Comparison of ENCODE assay signal across 1 cellular context in genomic region chr4:81471361-81472248, GRCh38.
TF ChIP-seq lines count a peak whose summit lies in the region.

RASGEF1B (minus strand) TSS chr4:81471907; CDS start chr4:81459508, 12,399 bp downstream.

TF ChIP-seq in H1, 55 proteins besides CTCF, POLR2A, EP300 and RAD21:
- TF ChIP-seq CBX8 (IDR thresholded peaks at IDR 0.05; ENCODE audit: borderline replicate concordance, low read depth, low read length) (no peak), YY1 (IDR thresholded peaks at IDR 0.05; ENCODE audit: low read depth, low read length) (0 out of 2 replicates have a peak, but pooled peaks have one; percentile 13), EGR1 (IDR thresholded peaks at IDR 0.05; ENCODE audit: borderline replicate concordance, low read depth, low read length) (peak; percentile 97), TCF12 (IDR thresholded peaks at IDR 0.05; ENCODE audit: low read depth, low read length) (no peak), MAFK (IDR thresholded peaks at IDR 0.05; ENCODE audit: low read depth, low read length) (no peak), CHD7 (IDR thresholded peaks at IDR 0.05; ENCODE audit: insufficient replicate concordance, low read length) (no peak), SP1 (IDR thresholded peaks at IDR 0.05; ENCODE audit: low read depth, low read length) (no peak), ASH2L (IDR thresholded peaks at IDR 0.05; ENCODE audit: low read length) (peak; percentile 91), E2F6 (IDR thresholded peaks at IDR 0.05) (no peak; the same call in none of the 2 replicates), BACH1 (IDR thresholded peaks at IDR 0.05; ENCODE audit: low read length) (0 out of 2 replicates have a peak, but pooled peaks have one; percentile 17), KDM4A (IDR thresholded peaks at IDR 0.05; ENCODE audit: low read depth, low read length, severe bottlenecking) (peak; percentile 96), NANOG (IDR thresholded peaks at IDR 0.05; ENCODE audit: insufficient read depth, low read depth, low read length, poor library complexity, severe bottlenecking) (no peak), SIX5 (IDR thresholded peaks at IDR 0.05; ENCODE audit: low read depth, low read length) (no peak), TBP (IDR thresholded peaks at IDR 0.05; ENCODE audit: low read depth, low read length) (peak; percentile 13; the same call in 1 of the 2 replicates), POLR2AphosphoS5 (IDR thresholded peaks at IDR 0.05; ENCODE audit: low read depth, low read length) (0 out of 2 replicates have a peak, but pooled peaks have one; percentile 32), RBBP5 (IDR thresholded peaks at IDR 0.05; ENCODE audit: borderline replicate concordance, low read depth, low read length) (0 out of 2 replicates have a peak, but pooled peaks have one; percentile 67), POU5F1 (IDR thresholded peaks at IDR 0.05; ENCODE audit: low read depth, low read length) (no peak), SIRT6 (IDR thresholded peaks at IDR 0.05; ENCODE audit: low read length) (no peak)
- TF ChIP-seq, protein P1, sequence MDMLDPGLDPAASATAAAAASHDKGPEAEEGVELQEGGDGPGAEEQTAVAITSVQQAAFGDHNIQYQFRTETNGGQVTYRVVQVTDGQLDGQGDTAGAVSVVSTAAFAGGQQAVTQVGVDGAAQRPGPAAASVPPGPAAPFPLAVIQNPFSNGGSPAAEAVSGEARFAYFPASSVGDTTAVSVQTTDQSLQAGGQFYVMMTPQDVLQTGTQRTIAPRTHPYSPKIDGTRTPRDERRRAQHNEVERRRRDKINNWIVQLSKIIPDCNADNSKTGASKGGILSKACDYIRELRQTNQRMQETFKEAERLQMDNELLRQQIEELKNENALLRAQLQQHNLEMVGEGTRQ (IDR thresholded peaks at IDR 0.05; ENCODE audit: low read length) = no peak
- TF ChIP-seq, protein P2, sequence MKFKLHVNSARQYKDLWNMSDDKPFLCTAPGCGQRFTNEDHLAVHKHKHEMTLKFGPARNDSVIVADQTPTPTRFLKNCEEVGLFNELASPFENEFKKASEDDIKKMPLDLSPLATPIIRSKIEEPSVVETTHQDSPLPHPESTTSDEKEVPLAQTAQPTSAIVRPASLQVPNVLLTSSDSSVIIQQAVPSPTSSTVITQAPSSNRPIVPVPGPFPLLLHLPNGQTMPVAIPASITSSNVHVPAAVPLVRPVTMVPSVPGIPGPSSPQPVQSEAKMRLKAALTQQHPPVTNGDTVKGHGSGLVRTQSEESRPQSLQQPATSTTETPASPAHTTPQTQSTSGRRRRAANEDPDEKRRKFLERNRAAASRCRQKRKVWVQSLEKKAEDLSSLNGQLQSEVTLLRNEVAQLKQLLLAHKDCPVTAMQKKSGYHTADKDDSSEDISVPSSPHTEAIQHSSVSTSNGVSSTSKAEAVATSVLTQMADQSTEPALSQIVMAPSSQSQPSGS (IDR thresholded peaks at IDR 0.05; ENCODE audit: low read length) = no peak
- TF ChIP-seq, protein P3, sequence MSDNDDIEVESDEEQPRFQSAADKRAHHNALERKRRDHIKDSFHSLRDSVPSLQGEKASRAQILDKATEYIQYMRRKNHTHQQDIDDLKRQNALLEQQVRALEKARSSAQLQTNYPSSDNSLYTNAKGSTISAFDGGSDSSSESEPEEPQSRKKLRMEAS (IDR thresholded peaks at IDR 0.05) = peak; percentile 28
